Comparison of ENCODE assay signal across 1 cellular context in the genomic region with DNA sequence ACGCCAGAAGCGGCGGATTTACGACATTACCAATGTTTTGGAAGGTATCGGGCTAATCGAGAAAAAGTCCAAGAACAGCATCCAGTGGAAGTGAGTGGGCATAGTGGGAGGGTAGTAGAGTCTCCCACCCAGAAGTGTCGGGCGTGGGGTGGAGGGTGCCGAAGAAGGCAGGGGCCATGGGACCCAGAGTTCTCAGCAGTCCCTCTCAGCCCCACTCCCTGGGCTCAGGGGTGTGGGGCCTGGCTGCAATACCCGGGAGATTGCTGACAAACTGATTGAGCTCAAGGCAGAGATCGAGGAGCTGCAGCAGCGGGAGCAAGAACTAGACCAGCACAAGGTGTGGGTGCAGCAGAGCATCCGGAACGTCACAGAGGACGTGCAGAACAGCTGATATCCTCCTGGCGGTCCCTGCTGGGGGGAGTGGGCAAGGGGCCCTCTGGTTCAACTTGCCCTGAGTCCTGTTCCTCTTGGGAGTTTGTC.
TF ChIP-seq lines count a peak whose summit lies in the region.

No MANE protein-coding gene starts in this region.

TF ChIP-seq in WTC11, 78 proteins besides CTCF, POLR2A, EP300 and RAD21 (continued from another document):
- TF ChIP-seq, protein P1, sequence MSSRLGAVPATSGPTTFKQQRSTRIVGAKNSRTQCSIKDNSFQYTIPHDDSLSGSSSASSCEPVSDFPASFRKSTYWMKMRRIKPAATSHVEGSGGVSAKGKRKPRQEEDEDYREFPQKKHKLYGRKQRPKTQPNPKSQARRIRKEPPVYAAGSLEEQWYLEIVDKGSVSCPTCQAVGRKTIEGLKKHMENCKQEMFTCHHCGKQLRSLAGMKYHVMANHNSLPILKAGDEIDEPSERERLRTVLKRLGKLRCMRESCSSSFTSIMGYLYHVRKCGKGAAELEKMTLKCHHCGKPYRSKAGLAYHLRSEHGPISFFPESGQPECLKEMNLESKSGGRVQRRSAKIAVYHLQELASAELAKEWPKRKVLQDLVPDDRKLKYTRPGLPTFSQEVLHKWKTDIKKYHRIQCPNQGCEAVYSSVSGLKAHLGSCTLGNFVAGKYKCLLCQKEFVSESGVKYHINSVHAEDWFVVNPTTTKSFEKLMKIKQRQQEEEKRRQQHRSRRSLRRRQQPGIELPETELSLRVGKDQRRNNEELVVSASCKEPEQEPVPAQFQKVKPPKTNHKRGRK (CRISPR knock-in tag; IDR thresholded peaks at IDR 0.05; ENCODE audit: borderline replicate concordance), result no peak
- TF ChIP-seq SMAD3 (CRISPR knock-in tag; IDR thresholded peaks at IDR 0.05; ENCODE audit: borderline replicate concordance) (no peak), NFYB (CRISPR knock-in tag; conservative IDR thresholded peaks at IDR 0.05; ENCODE audit: low read depth) (no peak), ZNF671 (CRISPR knock-in tag; IDR thresholded peaks at IDR 0.05) (no peak), NFATC4 (CRISPR knock-in tag; IDR thresholded peaks at IDR 0.05) (no peak)
- TF ChIP-seq, protein P2, sequence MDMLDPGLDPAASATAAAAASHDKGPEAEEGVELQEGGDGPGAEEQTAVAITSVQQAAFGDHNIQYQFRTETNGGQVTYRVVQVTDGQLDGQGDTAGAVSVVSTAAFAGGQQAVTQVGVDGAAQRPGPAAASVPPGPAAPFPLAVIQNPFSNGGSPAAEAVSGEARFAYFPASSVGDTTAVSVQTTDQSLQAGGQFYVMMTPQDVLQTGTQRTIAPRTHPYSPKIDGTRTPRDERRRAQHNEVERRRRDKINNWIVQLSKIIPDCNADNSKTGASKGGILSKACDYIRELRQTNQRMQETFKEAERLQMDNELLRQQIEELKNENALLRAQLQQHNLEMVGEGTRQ (CRISPR knock-in tag; IDR thresholded peaks at IDR 0.05), result no peak
- TF ChIP-seq, protein P3, sequence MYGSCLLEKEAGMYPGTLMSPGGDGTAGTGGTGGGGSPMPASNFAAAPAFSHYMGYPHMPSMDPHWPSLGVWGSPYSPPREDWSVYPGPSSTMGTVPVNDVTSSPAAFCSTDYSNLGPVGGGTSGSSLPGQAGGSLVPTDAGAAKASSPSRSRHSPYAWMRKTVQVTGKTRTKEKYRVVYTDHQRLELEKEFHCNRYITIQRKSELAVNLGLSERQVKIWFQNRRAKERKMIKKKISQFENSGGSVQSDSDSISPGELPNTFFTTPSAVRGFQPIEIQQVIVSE (CRISPR knock-in tag; IDR thresholded peaks at IDR 0.05; ENCODE audit: borderline replicate concordance), result no peak
- TF ChIP-seq, protein P4, sequence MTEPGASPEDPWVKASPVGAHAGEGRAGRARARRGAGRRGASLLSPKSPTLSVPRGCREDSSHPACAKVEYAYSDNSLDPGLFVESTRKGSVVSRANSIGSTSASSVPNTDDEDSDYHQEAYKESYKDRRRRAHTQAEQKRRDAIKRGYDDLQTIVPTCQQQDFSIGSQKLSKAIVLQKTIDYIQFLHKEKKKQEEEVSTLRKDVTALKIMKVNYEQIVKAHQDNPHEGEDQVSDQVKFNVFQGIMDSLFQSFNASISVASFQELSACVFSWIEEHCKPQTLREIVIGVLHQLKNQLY (CRISPR knock-in tag; IDR thresholded peaks at IDR 0.05), result no peak
- TF ChIP-seq, protein P5, sequence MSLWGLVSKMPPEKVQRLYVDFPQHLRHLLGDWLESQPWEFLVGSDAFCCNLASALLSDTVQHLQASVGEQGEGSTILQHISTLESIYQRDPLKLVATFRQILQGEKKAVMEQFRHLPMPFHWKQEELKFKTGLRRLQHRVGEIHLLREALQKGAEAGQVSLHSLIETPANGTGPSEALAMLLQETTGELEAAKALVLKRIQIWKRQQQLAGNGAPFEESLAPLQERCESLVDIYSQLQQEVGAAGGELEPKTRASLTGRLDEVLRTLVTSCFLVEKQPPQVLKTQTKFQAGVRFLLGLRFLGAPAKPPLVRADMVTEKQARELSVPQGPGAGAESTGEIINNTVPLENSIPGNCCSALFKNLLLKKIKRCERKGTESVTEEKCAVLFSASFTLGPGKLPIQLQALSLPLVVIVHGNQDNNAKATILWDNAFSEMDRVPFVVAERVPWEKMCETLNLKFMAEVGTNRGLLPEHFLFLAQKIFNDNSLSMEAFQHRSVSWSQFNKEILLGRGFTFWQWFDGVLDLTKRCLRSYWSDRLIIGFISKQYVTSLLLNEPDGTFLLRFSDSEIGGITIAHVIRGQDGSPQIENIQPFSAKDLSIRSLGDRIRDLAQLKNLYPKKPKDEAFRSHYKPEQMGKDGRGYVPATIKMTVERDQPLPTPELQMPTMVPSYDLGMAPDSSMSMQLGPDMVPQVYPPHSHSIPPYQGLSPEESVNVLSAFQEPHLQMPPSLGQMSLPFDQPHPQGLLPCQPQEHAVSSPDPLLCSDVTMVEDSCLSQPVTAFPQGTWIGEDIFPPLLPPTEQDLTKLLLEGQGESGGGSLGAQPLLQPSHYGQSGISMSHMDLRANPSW (CRISPR knock-in tag; conservative IDR thresholded peaks at IDR 0.05; ENCODE audit: low read depth), result no peak
